ENCODE assay signal across 29 cellular contexts in genomic region chrX:40030205-40030604, GRCh38.
"Had no signal": no experiment of that assay in that cellular context is flagged by ENCODE, and none has a peak within 500 bp of the region (broad histone marks: within the 10 kb centered on the region; RNA-seq: fewer than 3 reads in every experiment).

No MANE protein-coding gene starts in this region.

- H3K36me3 ChIP-seq: SJCRH30 had no signal

- DNase-seq: Karpas-422, KBM-7, MM.1S, MV-4-11, NCI-H1092 treated with DMSO at 0.1 percent for 48 hours, NCI-H1105 treated with DMSO at 0.1 percent for 48 hours, NCI-H1417, NCI-H1436, NCI-H146, NCI-H1694, NCI-H187 treated with DMSO at 0.1 percent for 48 hours, NCI-H2029, NCI-H2081, NCI-H2171 treated with DMSO at 0.1 percent for 48 hours, NCI-H2227 treated with DMSO at 0.1 percent for 48 hours, NCI-H345, NCI-H446, NCI-H510A treated with DMSO at 0.1 percent for 48 hours, NCI-H524 treated with DMSO at 0.1 percent for 48 hours, NCI-H526 treated with DMSO at 0.1 percent for 48 hours, NCI-H774, PC-9, SHP77, SIG-M5, SJCRH30 had no signal

- FAIRE-seq: RCC 7860 had no signal

- H2AFZ ChIP-seq: PC-9 had no signal

- H3K4me3 ChIP-seq: PC-9, SJCRH30, SK-N-MC had no signal

- H3K27me3 ChIP-seq: SJCRH30 had no signal

- H3K4me1 ChIP-seq: SJCRH30 had no signal

- H3K4me2 ChIP-seq: KMS-11, PC-9 had no signal

- H3K9me3 ChIP-seq: SJCRH30 had no signal

- H3K27ac ChIP-seq: KMS-11, PC-9, RWPE1, SJCRH30, SK-N-MC had no signal

- H3K9ac ChIP-seq: KMS-11 had no signal
